21 cellular contexts compared by ENCODE assay signal in the genomic region with DNA sequence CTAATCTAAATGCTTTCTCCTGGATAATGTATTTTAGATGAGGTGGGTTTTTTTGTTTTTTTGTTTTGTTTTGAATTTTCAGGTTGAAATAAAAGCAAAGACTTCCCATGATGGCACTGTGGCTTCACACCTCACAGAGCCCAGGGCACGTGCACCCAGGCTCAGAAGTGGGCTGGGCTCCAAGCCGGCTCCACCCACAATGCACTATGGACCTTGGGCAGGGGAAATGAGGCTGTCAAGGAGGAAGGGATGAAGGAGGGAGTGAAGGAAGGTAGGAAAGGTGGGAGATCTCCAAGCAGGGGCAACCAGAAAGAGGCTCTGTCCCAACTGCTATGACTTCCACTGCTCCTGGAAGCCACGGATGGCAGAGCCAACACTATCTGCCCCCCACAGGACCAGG.
DNase-seq lines count a peak whose midpoint lies in the region; ATAC-seq, FAIRE-seq and TF ChIP-seq lines count a peak whose summit lies in the region.
"Had no signal": no experiment of that assay in that cellular context is flagged by ENCODE, and none has a peak within 500 bp of the region (broad histone marks: within the 10 kb centered on the region; RNA-seq: fewer than 3 reads in every experiment).

No MANE protein-coding gene starts in this region.

- H3K4me3 ChIP-seq in HepG2 (replicated peaks in 1 of 3; ENCODE audit: insufficient read depth in 1 of 3, low read depth in 2 of 3, low read length in 3 of 3): no peak overlapping the region
- no peak overlapping the region for H3K4me3 ChIP-seq in right lobe of liver

- ATAC-seq in HepG2: no peak
- no peak for ATAC-seq in right lobe of liver
- ATAC-seq in central memory CD8-positive, alpha-beta T cell (replicated peaks; ENCODE audit: extremely low read depth, poor library complexity, severe bottlenecking): no peak
- no peak for ATAC-seq in GM21529 (IDR thresholded peaks at IDR 0.05; ENCODE audit: unreplicated experiment)

- H4K20me1 ChIP-seq in HepG2 (ENCODE audit: insufficient read depth, low read length): no peaks in the 10 kb centered on the region

- no peak for TF ChIP-seq POLR2A in HepG2 (IDR thresholded peaks at IDR 0.05; ENCODE audit: insufficient read depth in 1 of 2, low read depth in 2 of 2, low read length in 2 of 2)
- no peak for TF ChIP-seq POLR2A in right lobe of liver (IDR thresholded peaks at IDR 0.05)

- TF ChIP-seq CTCF in HepG2 (CRISPR knock-in tag; IDR thresholded peaks at IDR 0.05) (no peak), right lobe of liver (IDR thresholded peaks at IDR 0.05) (no peak), GM13976 (IDR thresholded peaks at IDR 0.05; ENCODE audit: borderline replicate concordance, control extremely low read depth, extremely low read depth, insufficient read depth, missing control alignments) (no peak)

- WGBS in HepG2 (ENCODE audit: low lambda C conversion rate): 52% methylated on average over 3 of the region's 3 CpGs
- 13% methylated on average over 1 of the region's 3 CpGs for WGBS in right lobe of liver (ENCODE audit: insufficient coverage, low coverage, low lambda C conversion rate, missing lambda C conversion rate)

- H3K4me1 ChIP-seq in HepG2 (ENCODE audit: insufficient read depth, low read length) (no peaks in the 10 kb centered on the region; the same call in 1 of the 2 replicates), right lobe of liver (no peaks in the 10 kb centered on the region)

- H3K27me3 ChIP-seq in HepG2 (ENCODE audit: control insufficient read depth in 1 of 2, insufficient read depth in 2 of 2, low read length in 2 of 2) (peaks cover 0 to 7% of the 10 kb centered on the region in 2 experiments; a peak in 2 of 5 replicates), right lobe of liver (no peaks in the 10 kb centered on the region)

- intact Hi-C loops in HepG2 (cut with micrococcal nuclease; ENCODE audit: unreplicated experiment) (loop anchor here (10.0 kb wide), 2 partner anchors 182 to 1302 kb away; no protein-coding TSS in a partner anchor), right lobe of liver (cut with DNase I) (no loop called here)

- H3K36me3 ChIP-seq in HepG2 (replicated peaks in 1 of 2; ENCODE audit: control insufficient read depth in 1 of 2, insufficient read depth in 2 of 2, low read length in 2 of 2) (no peaks in the 10 kb centered on the region), right lobe of liver (no peaks in the 10 kb centered on the region)

- POLR2A ChIA-PET in HepG2 (lab: Yijun Ruan, JAX): no interaction called here

- TF ChIP-seq EP300 in HepG2 (IDR thresholded peaks at IDR 0.05; ENCODE audit: low read depth in 2 of 2, low read length in 2 of 2): no peak
- TF ChIP-seq EP300 in HepG2 (CRISPR knock-in tag; IDR thresholded peaks at IDR 0.05; ENCODE audit: borderline replicate concordance): no peak

- H3K9me3 ChIP-seq in HepG2 (ENCODE audit: low read length): no peaks in the 10 kb centered on the region
- no peaks in the 10 kb centered on the region for H3K9me3 ChIP-seq in right lobe of liver

- FAIRE-seq in HepG2 (lab: Jason Lieb, UNC): no peak
- FAIRE-seq: GM19239 had no signal

- no peak overlapping the region for H3K9ac ChIP-seq in HepG2 (ENCODE audit: insufficient read depth, low read depth, low read length)

- BruUV-seq in HepG2 (replicated peaks; lab: Mats Ljungman, UMichigan): no TSS peak

- no peak for DNase-seq in HepG2 (ENCODE audit: low spot score)
- no peak for DNase-seq in right lobe of liver
- DNase-seq in central memory CD8-positive, alpha-beta T cell (ENCODE audit: low spot score in 2 of 2): no peak
- DNase-seq in myocyte (ENCODE audit: low read depth): peak; percentile 42
- DNase-seq in GM13976 (ENCODE audit: low spot score): no peak
- DNase-seq in SW 1271 (lab: John Stamatoyannopoulos, UW): no peak
- DNase-seq: CD4-positive, alpha-beta T cell; cortex of kidney; DMS153; GF-D8; KBM-7; NCI-H146; NCI-H69; nucleus accumbens; SHP77 treated with DMSO at 0.1 percent for 48 hours; stimulated activated CD4-positive, alpha-beta T cell treated with anti-CD3 and anti-CD28 coated beads, Interleukin-15, amount 100 ng/mL, for 24 hours had no signal

- no peaks in the 10 kb centered on the region for H3K9me3 Mint-ChIP-seq in central memory CD8-positive, alpha-beta T cell
- H3K9me3 Mint-ChIP-seq: activated T-helper 2 cell treated with anti-CD3 and anti-CD28 coated beads, Interferon-gamma antibody, Interleukin-2, Interleukin-4, amounts not matched to agents 10 μg/mL and 5 μg/mL and 100 μg/mL, durations not matched to agents 14 hours and 24 hours and 36 hours; brain; CD4-positive, alpha-beta T cell had no signal

- no peaks in the 10 kb centered on the region for H3K27me3 Mint-ChIP-seq in central memory CD8-positive, alpha-beta T cell
- H3K27me3 Mint-ChIP-seq: activated B cell treated with CpG ODN at 0.5 μM for 24 hours; CD4-positive, alpha-beta T cell had no signal

- no peak overlapping the region for H3K4me2 ChIP-seq in HepG2 (ENCODE audit: low read depth, low read length)

- H3K36me3 Mint-ChIP-seq in central memory CD8-positive, alpha-beta T cell (ENCODE audit: insufficient read depth): peaks cover 11% of the 10 kb centered on the region
- H3K36me3 Mint-ChIP-seq: brain had no signal

- H2AFZ ChIP-seq in HepG2 (ENCODE audit: low read length): no peak overlapping the region

- peaks cover 18% of the 10 kb centered on the region for H3K4me1 Mint-ChIP-seq in central memory CD8-positive, alpha-beta T cell

- CTCF ChIA-PET in HepG2 (lab: Yijun Ruan, JAX; ENCODE audit: low intra/inter-chr PET ratio, low total read pairs): no interaction called here

- in situ Hi-C loops in HepG2 (cut with HindIII; ENCODE audit: extremely low pct_ligation_motif_present, low pct_unique_long_range_greater_than_20kb): loop anchor here (10.0 kb wide), 1 partner anchor 252 kb away; no protein-coding TSS in a partner anchor
- in situ Hi-C loops in GM13976 (cut with MboI; ENCODE audit: low sequenced_read_pairs, unreplicated experiment): no loop called here

- peak overlapping the region; percentile 7 for H3K27ac Mint-ChIP-seq in central memory CD8-positive, alpha-beta T cell (ENCODE audit: low read depth)
- H3K27ac Mint-ChIP-seq: activated B cell treated with CpG ODN at 0.5 μM for 24 hours; activated T-helper 2 cell treated with anti-CD3 and anti-CD28 coated beads, Interferon-gamma antibody, Interleukin-2, Interleukin-4, amounts not matched to agents 10 μg/mL and 5 μg/mL and 100 μg/mL, durations not matched to agents 14 hours and 24 hours and 36 hours; CD4-positive, alpha-beta T cell had no signal

- no peak for TF ChIP-seq RAD21 in HepG2 (CRISPR knock-in tag; IDR thresholded peaks at IDR 0.05)

- no peaks in the 10 kb centered on the region for H3K79me2 ChIP-seq in HepG2 (ENCODE audit: insufficient read depth, low read length)

- no peak overlapping the region for H3K4me3 Mint-ChIP-seq in central memory CD8-positive, alpha-beta T cell
- H3K4me3 Mint-ChIP-seq: activated B cell treated with CpG ODN at 0.5 μM for 24 hours; brain; CD4-positive, alpha-beta T cell had no signal

- H3K27ac ChIP-seq in HepG2 (ENCODE audit: extremely low read length, insufficient read depth, low read length) (no peak overlapping the region), right lobe of liver (no peak overlapping the region)

TF ChIP-seq in HepG2, 621 proteins besides CTCF, POLR2A, EP300 and RAD21 (continues in another document):
- peak; percentile 46; the same call in 1 of the 2 replicates for TF ChIP-seq BHLHE40 (IDR thresholded peaks at IDR 0.05; ENCODE audit: low read length)
- TF ChIP-seq, protein P1, sequence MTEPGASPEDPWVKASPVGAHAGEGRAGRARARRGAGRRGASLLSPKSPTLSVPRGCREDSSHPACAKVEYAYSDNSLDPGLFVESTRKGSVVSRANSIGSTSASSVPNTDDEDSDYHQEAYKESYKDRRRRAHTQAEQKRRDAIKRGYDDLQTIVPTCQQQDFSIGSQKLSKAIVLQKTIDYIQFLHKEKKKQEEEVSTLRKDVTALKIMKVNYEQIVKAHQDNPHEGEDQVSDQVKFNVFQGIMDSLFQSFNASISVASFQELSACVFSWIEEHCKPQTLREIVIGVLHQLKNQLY (CRISPR knock-in tag; IDR thresholded peaks at IDR 0.05): no peak
- TF ChIP-seq ARHGAP35 (CRISPR knock-in tag; IDR thresholded peaks at IDR 0.05; ENCODE audit: borderline replicate concordance): no peak
- TF ChIP-seq, protein P2, sequence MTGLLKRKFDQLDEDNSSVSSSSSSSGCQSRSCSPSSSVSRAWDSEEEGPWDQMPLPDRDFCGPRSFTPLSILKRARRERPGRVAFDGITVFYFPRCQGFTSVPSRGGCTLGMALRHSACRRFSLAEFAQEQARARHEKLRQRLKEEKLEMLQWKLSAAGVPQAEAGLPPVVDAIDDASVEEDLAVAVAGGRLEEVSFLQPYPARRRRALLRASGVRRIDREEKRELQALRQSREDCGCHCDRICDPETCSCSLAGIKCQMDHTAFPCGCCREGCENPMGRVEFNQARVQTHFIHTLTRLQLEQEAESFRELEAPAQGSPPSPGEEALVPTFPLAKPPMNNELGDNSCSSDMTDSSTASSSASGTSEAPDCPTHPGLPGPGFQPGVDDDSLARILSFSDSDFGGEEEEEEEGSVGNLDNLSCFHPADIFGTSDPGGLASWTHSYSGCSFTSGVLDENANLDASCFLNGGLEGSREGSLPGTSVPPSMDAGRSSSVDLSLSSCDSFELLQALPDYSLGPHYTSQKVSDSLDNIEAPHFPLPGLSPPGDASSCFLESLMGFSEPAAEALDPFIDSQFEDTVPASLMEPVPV (CRISPR knock-in tag; IDR thresholded peaks at IDR 0.05): no peak
- no peak for TF ChIP-seq NR2F1 (CRISPR knock-in tag; IDR thresholded peaks at IDR 0.05)
- peak; percentile 75 for TF ChIP-seq MAX (IDR thresholded peaks at IDR 0.05)
